10 cellular contexts compared by ENCODE assay signal in the genomic region with DNA sequence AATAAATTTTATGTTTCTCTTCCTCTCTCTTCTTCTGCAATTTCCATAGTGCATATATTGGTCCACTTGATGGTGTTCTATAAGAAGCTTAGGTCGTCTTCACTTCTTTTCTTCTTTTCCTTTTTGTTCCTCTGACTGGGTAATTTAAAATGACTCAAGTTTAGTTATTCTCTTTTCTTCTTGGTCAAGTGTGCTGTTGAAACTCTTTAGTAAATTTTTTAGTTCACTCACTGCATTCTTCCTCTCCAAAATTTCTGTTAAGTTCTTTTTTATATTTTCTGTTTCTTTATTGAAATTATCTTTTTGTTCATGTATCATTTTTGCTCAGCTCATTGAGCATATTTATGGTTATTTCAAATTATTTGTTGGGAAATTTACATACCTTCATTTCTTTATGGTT. TPM values are rescaled to one million over a fixed set of nuclear protein-coding genes. Genes with fewer than 3 reads are reported as not detected.
"Had no signal": no experiment of that assay in that cellular context is flagged by ENCODE, and none has a peak within 500 bp of the region (broad histone marks: within the 10 kb centered on the region; RNA-seq: fewer than 3 reads in every experiment).

No MANE protein-coding gene starts in this region.

- ATAC-seq: GM23338 had no signal

- DNase-seq: H9, HCEC 1CT, HFFc6, IMR-90, KBM-7 had no signal

- H3K4me2 ChIP-seq: GM23338 had no signal

- H3K27ac ChIP-seq: HL-60 had no signal

- H3K4me3 ChIP-seq: GM23338 had no signal

- H2AFZ ChIP-seq: GM23338 had no signal

- FAIRE-seq: H1, H54 had no signal

RNA-seq across cellular contexts. Expression of a gene that starts 32.7 kb away (rescaled TPM):
- total RNA-seq: GM23338, H1, H9, HT1080, IMR-90 had no signal
- polyA plus RNA-seq: GM23338, H1 had no signal
